ENCODE assay signal across 1 cellular context in genomic region chr15:101452572-101452971, GRCh38.
TF ChIP-seq lines count a peak whose summit lies in the region.

No MANE protein-coding gene starts in this region.

TF ChIP-seq in GM23338, 12 proteins besides CTCF, POLR2A, EP300 and RAD21:
- TF ChIP-seq, protein P1, sequence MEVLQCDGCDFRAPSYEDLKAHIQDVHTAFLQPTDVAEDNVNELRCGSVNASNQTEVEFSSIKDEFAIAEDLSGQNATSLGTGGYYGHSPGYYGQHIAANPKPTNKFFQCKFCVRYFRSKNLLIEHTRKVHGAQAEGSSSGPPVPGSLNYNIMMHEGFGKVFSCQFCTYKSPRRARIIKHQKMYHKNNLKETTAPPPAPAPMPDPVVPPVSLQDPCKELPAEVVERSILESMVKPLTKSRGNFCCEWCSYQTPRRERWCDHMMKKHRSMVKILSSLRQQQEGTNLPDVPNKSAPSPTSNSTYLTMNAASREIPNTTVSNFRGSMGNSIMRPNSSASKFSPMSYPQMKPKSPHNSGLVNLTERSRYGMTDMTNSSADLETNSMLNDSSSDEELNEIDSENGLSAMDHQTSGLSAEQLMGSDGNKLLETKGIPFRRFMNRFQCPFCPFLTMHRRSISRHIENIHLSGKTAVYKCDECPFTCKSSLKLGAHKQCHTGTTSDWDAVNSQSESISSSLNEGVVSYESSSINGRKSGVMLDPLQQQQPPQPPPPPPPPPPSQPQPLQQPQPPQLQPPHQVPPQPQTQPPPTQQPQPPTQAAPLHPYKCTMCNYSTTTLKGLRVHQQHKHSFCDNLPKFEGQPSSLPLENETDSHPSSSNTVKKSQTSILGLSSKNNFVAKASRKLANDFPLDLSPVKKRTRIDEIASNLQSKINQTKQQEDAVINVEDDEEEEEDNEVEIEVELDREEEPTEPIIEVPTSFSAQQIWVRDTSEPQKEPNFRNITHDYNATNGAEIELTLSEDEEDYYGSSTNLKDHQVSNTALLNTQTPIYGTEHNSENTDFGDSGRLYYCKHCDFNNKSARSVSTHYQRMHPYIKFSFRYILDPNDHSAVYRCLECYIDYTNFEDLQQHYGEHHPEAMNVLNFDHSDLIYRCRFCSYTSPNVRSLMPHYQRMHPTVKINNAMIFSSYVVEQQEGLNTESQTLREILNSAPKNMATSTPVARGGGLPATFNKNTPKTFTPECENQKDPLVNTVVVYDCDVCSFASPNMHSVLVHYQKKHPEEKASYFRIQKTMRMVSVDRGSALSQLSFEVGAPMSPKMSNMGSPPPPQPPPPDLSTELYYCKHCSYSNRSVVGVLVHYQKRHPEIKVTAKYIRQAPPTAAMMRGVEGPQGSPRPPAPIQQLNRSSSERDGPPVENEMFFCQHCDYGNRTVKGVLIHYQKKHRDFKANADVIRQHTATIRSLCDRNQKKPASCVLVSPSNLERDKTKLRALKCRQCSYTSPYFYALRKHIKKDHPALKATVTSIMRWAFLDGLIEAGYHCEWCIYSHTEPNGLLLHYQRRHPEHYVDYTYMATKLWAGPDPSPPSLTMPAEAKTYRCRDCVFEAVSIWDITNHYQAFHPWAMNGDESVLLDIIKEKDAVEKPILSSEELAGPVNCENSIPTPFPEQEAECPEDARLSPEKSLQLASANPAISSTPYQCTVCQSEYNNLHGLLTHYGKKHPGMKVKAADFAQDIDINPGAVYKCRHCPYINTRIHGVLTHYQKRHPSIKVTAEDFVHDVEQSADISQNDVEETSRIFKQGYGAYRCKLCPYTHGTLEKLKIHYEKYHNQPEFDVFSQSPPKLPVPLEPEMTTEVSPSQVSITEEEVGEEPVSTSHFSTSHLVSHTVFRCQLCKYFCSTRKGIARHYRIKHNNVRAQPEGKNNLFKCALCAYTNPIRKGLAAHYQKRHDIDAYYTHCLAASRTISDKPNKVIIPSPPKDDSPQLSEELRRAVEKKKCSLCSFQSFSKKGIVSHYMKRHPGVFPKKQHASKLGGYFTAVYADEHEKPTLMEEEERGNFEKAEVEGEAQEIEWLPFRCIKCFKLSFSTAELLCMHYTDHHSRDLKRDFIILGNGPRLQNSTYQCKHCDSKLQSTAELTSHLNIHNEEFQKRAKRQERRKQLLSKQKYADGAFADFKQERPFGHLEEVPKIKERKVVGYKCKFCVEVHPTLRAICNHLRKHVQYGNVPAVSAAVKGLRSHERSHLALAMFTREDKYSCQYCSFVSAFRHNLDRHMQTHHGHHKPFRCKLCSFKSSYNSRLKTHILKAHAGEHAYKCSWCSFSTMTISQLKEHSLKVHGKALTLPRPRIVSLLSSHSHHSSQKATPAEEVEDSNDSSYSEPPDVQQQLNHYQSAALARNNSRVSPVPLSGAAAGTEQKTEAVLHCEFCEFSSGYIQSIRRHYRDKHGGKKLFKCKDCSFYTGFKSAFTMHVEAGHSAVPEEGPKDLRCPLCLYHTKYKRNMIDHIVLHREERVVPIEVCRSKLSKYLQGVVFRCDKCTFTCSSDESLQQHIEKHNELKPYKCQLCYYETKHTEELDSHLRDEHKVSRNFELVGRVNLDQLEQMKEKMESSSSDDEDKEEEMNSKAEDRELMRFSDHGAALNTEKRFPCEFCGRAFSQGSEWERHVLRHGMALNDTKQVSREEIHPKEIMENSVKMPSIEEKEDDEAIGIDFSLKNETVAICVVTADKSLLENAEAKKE (CRISPR knock-in tag; IDR thresholded peaks at IDR 0.05) = no peak
- TF ChIP-seq ZNF114 (CRISPR knock-in tag; IDR thresholded peaks at IDR 0.05) = no peak
- no peak for TF ChIP-seq STAT1 (IDR thresholded peaks at IDR 0.05; ENCODE audit: unreplicated experiment)
- no peak for TF ChIP-seq ZNF331 (CRISPR knock-in tag; IDR thresholded peaks at IDR 0.05; ENCODE audit: low read depth)
